In the genomic region with DNA sequence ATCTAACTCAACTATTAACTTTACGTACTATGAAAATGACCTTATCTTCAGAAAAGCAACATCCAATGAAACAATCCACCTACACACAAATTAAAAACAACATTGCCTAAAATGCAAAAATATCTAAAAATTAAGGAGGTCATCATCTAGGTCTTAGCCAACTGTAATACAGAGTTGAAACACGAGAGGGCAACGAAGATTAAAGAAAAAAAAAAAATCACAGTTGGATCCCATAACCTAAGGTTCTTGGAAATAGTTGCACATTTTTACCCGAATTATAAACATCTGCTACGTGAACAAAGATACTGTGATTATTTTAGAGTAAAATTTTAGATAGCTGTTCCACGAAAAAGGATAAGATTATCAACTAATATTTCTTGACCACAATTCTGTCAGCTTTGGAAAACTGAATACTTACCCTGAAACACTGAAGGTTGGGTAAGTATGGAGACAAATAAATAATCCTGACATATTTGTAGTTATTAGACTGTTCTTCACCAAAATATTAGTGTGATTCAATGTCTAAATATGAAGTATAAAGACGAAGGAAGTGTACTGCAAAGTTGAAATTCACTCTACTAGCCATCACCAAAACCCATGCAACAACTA, we compare ENCODE assay signal across 9 cellular contexts.
A peak's percentile ranks its signal among the peaks of the same experiment; 100 is the strongest.
DNase-seq lines count a peak whose midpoint lies in the region; ATAC-seq and TF ChIP-seq lines count a peak whose summit lies in the region.
"Had no signal": no experiment of that assay in that cellular context is flagged by ENCODE, and none has a peak within 500 bp of the region (broad histone marks: within the 10 kb centered on the region; RNA-seq: fewer than 3 reads in every experiment).

No MANE protein-coding gene starts in this region.

- H3K27me3 Mint-ChIP-seq in CD4-positive, alpha-beta memory T cell, result no peaks in the 10 kb centered on the region
- H3K27me3 Mint-ChIP-seq: IgD-negative memory B cell had no signal

- no peaks in the 10 kb centered on the region for H3K27me3 ChIP-seq in CD4-positive, alpha-beta memory T cell (ENCODE audit: insufficient read depth, low read length)
- H3K27me3 ChIP-seq in right atrium auricular region (no peaks in the 10 kb centered on the region), tibial artery (no peaks in the 10 kb centered on the region)

- peaks cover 41 to 54% (median 51%) of the 10 kb centered on the region in 4 donors for H3K4me1 Mint-ChIP-seq in CD4-positive, alpha-beta memory T cell

- POLR2A ChIA-PET in CD4-positive, alpha-beta memory T cell (lab: Charles Lee; ENCODE audit: partially characterized antibody), result interaction anchor here (0.6 to 2.7 kb wide), 3 partner anchors 16 to 359 kb away, joined by 3 to 9 read pairs (median 6); no protein-coding TSS in a partner anchor

- ATAC-seq in HG02885 (IDR thresholded peaks at IDR 0.05; ENCODE audit: poor library complexity, unreplicated experiment), result peak; percentile 43
- ATAC-seq in HG03095 (IDR thresholded peaks at IDR 0.05; ENCODE audit: unreplicated experiment), result no peak

- no peaks in the 10 kb centered on the region for H3K9me3 Mint-ChIP-seq in CD4-positive, alpha-beta memory T cell
- H3K9me3 Mint-ChIP-seq: IgD-negative memory B cell had no signal

- no peak overlapping the region for H3K27ac ChIP-seq in CD4-positive, alpha-beta memory T cell (ENCODE audit: low read depth, low read length)
- H3K27ac ChIP-seq in right atrium auricular region (peak overlapping the region; percentile 9 to 15), tibial artery (peak overlapping the region; percentile 1 to 31)

- peaks cover 29 to 40% of the 10 kb centered on the region in 2 donors for H3K36me3 Mint-ChIP-seq in CD4-positive, alpha-beta memory T cell

- CTCF ChIA-PET in CD4-positive, alpha-beta memory T cell (lab: Charles Lee; ENCODE audit: partially characterized antibody), result interaction anchor here (0.6 to 2.4 kb wide), 4 partner anchors 10 to 36 kb away, joined by 4 to 25 read pairs (median 7); no protein-coding TSS in a partner anchor

- TF ChIP-seq CTCF in WI38 (IDR thresholded peaks at IDR 0.05; ENCODE audit: low read depth, low read length) (peak; percentile 44; the same call in 1 of the 2 replicates), right atrium auricular region (IDR thresholded peaks at IDR 0.05) (peak; percentile 67 to 82), tibial artery (IDR thresholded peaks at IDR 0.05) (peak; percentile 70 to 73)

- peaks cover 29% of the 10 kb centered on the region for H3K36me3 ChIP-seq in CD4-positive, alpha-beta memory T cell (ENCODE audit: insufficient read depth, low read length)
- peaks cover 23% of the 10 kb centered on the region for H3K36me3 ChIP-seq in right atrium auricular region
- peaks cover 18 to 35% (median 25%) of the 10 kb centered on the region in 3 donors for H3K36me3 ChIP-seq in tibial artery

- H3K4me3 ChIP-seq in CD4-positive, alpha-beta memory T cell (ENCODE audit: low read length in 2 of 2), result no peak overlapping the region
- H3K4me3 ChIP-seq in WI38 (ENCODE audit: low read depth, low read length), result no peak overlapping the region
- no peak overlapping the region for H3K4me3 ChIP-seq in right atrium auricular region
- no peak overlapping the region for H3K4me3 ChIP-seq in tibial artery

- intact Hi-C loops in CD4-positive, alpha-beta memory T cell (cut with micrococcal nuclease), result loop anchor here (1.0 to 10.0 kb wide), 5 partner anchors 15 to 1275 kb away; no protein-coding TSS in a partner anchor
- intact Hi-C loops in tibial artery (cut with DNase I; ENCODE audit: low total_unique reads), result loop anchor here (10.0 kb wide), 1 partner anchor 625 kb away; no protein-coding TSS in a partner anchor

- H3K9me3 ChIP-seq in CD4-positive, alpha-beta memory T cell (ENCODE audit: control insufficient read depth in 1 of 2, low read length in 2 of 2), result no peaks in the 10 kb centered on the region
- H3K9me3 ChIP-seq in right atrium auricular region (no peaks in the 10 kb centered on the region), tibial artery (no peaks in the 10 kb centered on the region)

- peaks cover 51% of the 10 kb centered on the region for H3K4me1 ChIP-seq in CD4-positive, alpha-beta memory T cell (ENCODE audit: insufficient read depth, low read length)
- peaks cover 0 to 35% of the 10 kb centered on the region in 2 donors for H3K4me1 ChIP-seq in right atrium auricular region
- H3K4me1 ChIP-seq in tibial artery, result peaks cover 0 to 91% (median 45%) of the 10 kb centered on the region in 4 donors

- H3K4me3 Mint-ChIP-seq in CD4-positive, alpha-beta memory T cell, result peak overlapping the region in 3 of 8 donors; percentile 7 to 33 (median 32)

- peak in 2 of 5 donors; percentile 25 to 35 for DNase-seq in CD4-positive, alpha-beta memory T cell
- DNase-seq in right atrium auricular region (ENCODE audit: low spot score) (no peak), tibial artery (no peak), middle frontal gyrus (ENCODE audit: extremely low spot score, low spot score) (no peak), SKM-1 (lab: John Stamatoyannopoulos, UW; ENCODE audit: unreplicated experiment) (no peak)

- H3K27ac Mint-ChIP-seq in CD4-positive, alpha-beta memory T cell, result peak overlapping the region in 6 of 7 donors; percentile 3 to 83 (median 52)
